Comparison of ENCODE assay signal across 7 cellular contexts in the genomic region with DNA sequence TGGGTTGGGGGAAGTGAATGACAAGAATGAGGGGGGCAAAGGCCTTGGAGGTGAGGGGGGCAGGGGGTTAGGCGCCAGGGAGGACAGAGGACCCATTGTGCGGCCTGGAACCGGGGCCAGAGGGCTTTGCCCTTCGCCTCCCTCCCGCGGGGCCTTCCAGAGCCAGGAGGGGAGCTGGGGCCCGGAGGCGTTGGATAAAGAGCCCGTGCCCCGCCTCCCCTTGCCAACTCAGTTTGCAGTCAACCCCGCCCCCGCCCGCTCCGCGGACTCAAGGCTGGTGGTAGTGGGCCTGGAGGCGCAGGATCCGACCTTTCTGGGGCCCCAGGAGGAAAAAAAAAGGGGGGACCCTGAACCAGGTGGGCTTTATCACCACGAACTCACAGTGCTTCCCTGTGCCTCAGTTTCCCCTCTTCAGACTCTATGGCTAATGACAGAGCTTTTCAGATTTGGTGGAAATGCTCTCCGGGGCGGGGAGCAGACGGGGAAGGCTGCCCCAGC. TPM values are rescaled to one million over a fixed set of nuclear protein-coding genes. Genes with fewer than 3 reads are reported as not detected.
DNase-seq lines count a peak whose midpoint lies in the region.

No MANE protein-coding gene starts in this region.

- H3K36me3 ChIP-seq in Karpas-422 (ENCODE audit: insufficient read depth, low read length) (no peaks in the 10 kb centered on the region), adipocyte (ENCODE audit: control insufficient read depth, insufficient read depth, low read length, severe bottlenecking) (no peaks in the 10 kb centered on the region)

- H3K4me3 ChIP-seq in Karpas-422 (ENCODE audit: low read length) (peak overlapping the region; percentile 70; the same call in 1 of the 2 replicates), adipocyte (ENCODE audit: low read length) (peak overlapping the region; percentile 84)

- H3K9ac ChIP-seq in Karpas-422 (ENCODE audit: low read length) (no peak overlapping the region), adipocyte (ENCODE audit: low read length) (peak overlapping the region; percentile 72)

- H3K79me2 ChIP-seq in Karpas-422 (ENCODE audit: low read length): no peaks in the 10 kb centered on the region

- H3K4me2 ChIP-seq in Karpas-422 (ENCODE audit: low read depth, low read length, poor library complexity, severe bottlenecking): peak overlapping the region; percentile 80

- DNase-seq in Karpas-422 (no peak), adipocyte (ENCODE audit: low read depth) (peak; percentile 60), iPS-NIHi11 (ENCODE audit: low spot score) (peak; percentile 77), GM19240 (ENCODE audit: insufficient read length, low spot score) (no peak), NCI-H1417 (lab: John Stamatoyannopoulos, UW) (no peak)
- peak; percentile 46 for DNase-seq in stimulated activated CD4-positive, alpha-beta T cell treated with anti-CD3 and anti-CD28 coated beads, Interleukin-4, amount 100 ng/mL, for 1 hour
- no peak for DNase-seq in effector CD8-positive, alpha-beta T cell (lab: John Stamatoyannopoulos, UW)

- H3K9me3 ChIP-seq in Karpas-422 (ENCODE audit: low read length) (no peaks in the 10 kb centered on the region), adipocyte (ENCODE audit: control insufficient read depth, low read length) (no peaks in the 10 kb centered on the region)

- no peaks in the 10 kb centered on the region for H3K9me2 ChIP-seq in Karpas-422 (replicated peaks; ENCODE audit: insufficient read depth, low read length)

- H3K27me3 ChIP-seq in Karpas-422 (ENCODE audit: low read length): no peaks in the 10 kb centered on the region
- no peaks in the 10 kb centered on the region for H3K27me3 ChIP-seq in adipocyte (replicated peaks; ENCODE audit: control insufficient read depth, insufficient read depth, low read length)

- peaks cover 5% of the 10 kb centered on the region; the same call in 1 of the 2 replicates for H4K20me1 ChIP-seq in Karpas-422 (ENCODE audit: insufficient read depth, low read depth, low read length)

- no peak overlapping the region for H3K27ac ChIP-seq in Karpas-422 (ENCODE audit: low read length)

- H3K4me1 ChIP-seq in Karpas-422 (ENCODE audit: low read length): peaks cover 32% of the 10 kb centered on the region
- H3K4me1 ChIP-seq in adipocyte (ENCODE audit: control insufficient read depth, insufficient read depth, low read length): peaks cover 18% of the 10 kb centered on the region

- no peak overlapping the region for H2AFZ ChIP-seq in Karpas-422 (ENCODE audit: low read length)

RNA-seq across cellular contexts. Expression of gene SPHK1, which starts 2.1 kb away (rescaled TPM):
- 0.67 and 3.9 TPM in 2 replicates for total RNA-seq in Karpas-422 (2014; rRNA removed; shearing (Covaris generic); ENCODE audit: low replicate concordance)

RNA-seq across cellular contexts. Expression of gene PRPSAP1, which starts 28.6 kb away (rescaled TPM):
- 27.6 and 41.1 TPM in 2 replicates for total RNA-seq in Karpas-422 (2014; rRNA removed; shearing (Covaris generic); ENCODE audit: low replicate concordance)

Comparison
In these comparisons a context has a peak if more than half of its experiments do, and no peak if none do; other contexts are left out.
1. DNase-seq: peak in adipocyte (single experiment), iPS-NIHi11 (single experiment) and stimulated activated CD4-positive, alpha-beta T cell treated with anti-CD3 and anti-CD28 coated beads, Interleukin-4, amount 100 ng/mL, for 1 hour (single experiment); none in Karpas-422 (single experiment), GM19240 (single experiment), NCI-H1417 (0 of 3) and effector CD8-positive, alpha-beta T cell (single experiment).